In the genomic region with DNA sequence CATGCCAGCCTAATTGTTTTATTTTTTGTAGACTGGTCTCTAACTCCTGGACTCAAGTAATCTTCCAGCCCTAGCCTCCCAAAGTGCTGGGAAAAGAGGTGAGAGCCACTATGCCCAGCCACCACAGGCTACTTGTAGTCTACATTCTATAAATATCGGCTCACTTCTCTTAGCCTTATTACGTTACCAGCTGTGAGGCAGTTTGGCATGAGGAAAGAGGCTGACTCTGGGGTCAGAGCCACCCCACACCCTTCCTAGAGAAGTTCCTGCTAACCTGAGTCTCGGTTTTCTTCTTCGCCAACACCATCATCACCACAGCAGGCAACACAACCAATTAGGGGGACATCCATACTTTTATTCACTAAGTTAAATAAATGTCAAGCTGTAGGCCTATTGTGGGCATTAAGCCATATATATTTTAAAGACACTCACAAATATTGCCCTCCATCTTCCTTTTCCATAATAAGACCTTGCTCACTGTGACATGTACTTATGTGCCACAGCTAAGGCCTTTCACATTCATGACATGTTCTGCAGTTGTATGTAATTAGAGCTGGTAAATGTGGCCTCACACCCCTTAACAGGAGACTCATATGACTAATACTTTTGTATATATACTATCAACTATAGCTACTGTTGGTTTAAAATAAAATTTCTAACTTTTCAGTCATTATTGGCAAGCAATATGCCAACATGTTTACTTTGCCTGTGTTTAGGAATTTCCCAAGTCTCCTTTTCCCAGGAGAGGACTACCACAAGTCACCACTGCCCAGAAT, we compare ENCODE assay signal across 20 cellular contexts. TPM values are rescaled to one million over a fixed set of nuclear protein-coding genes. Genes with fewer than 3 reads are reported as not detected.
DNase-seq lines count a peak whose midpoint lies in the region; ATAC-seq and TF ChIP-seq lines count a peak whose summit lies in the region.
"Had no signal": no experiment of that assay in that cellular context is flagged by ENCODE, and none has a peak within 500 bp of the region (broad histone marks: within the 10 kb centered on the region; RNA-seq: fewer than 3 reads in every experiment).

No MANE protein-coding gene starts in this region.

- POLR2A ChIA-PET in activated CD8-positive, alpha-beta T cell treated with anti-CD3 and anti-CD28 coated beads, Interleukin-2, amount 10 ng/mL, durations not matched to agents 7 days and 5 days (lab: Charles Lee): no interaction called here
- POLR2A ChIA-PET in activated CD8-positive, alpha-beta T cell treated with anti-CD3 and anti-CD28 coated beads for 36 hours (lab: Charles Lee): interaction anchor here (1.2 kb wide), 1 partner anchor 14 kb away, joined by 3 read pairs; no protein-coding TSS in a partner anchor

- intact Hi-C loops in activated CD8-positive, alpha-beta T cell treated with anti-CD3 and anti-CD28 coated beads for 36 hours (cut with micrococcal nuclease): no loop called here
- intact Hi-C loops in dendritic cell treated with granulocyte-macrophage colony-stimulating factor and Interleukin-4, amounts not matched to agents 40 ng/mL and 50 ng/mL, for 4 days (cut with micrococcal nuclease): no loop called here

- peaks cover 24% of the 10 kb centered on the region for H3K36me3 Mint-ChIP-seq in activated CD8-positive, alpha-beta T cell treated with anti-CD3 and anti-CD28 coated beads, Interleukin-2, amount 10 ng/mL, durations not matched to agents 7 days and 5 days (ENCODE audit: low read depth)
- H3K36me3 Mint-ChIP-seq in activated CD8-positive, alpha-beta T cell treated with anti-CD3 and anti-CD28 coated beads for 36 hours (ENCODE audit: low read depth): peaks cover 20% of the 10 kb centered on the region
- H3K36me3 Mint-ChIP-seq in dendritic cell treated with granulocyte-macrophage colony-stimulating factor and Interleukin-4, amounts not matched to agents 40 ng/mL and 50 ng/mL, for 4 days (ENCODE audit: low read depth): peaks cover 44% of the 10 kb centered on the region
- H3K36me3 Mint-ChIP-seq in effector memory CD8-positive, alpha-beta T cell (ENCODE audit: insufficient read depth): peaks cover 35% of the 10 kb centered on the region

- CTCF ChIA-PET in activated CD8-positive, alpha-beta T cell treated with anti-CD3 and anti-CD28 coated beads, Interleukin-2, amount 10 ng/mL, durations not matched to agents 7 days and 5 days (lab: Charles Lee): interaction anchor here (0.8 to 3.2 kb wide), 4 partner anchors 9 to 28 kb away, joined by 3 to 13 read pairs (median 4); no protein-coding TSS in a partner anchor
- CTCF ChIA-PET in activated CD8-positive, alpha-beta T cell treated with anti-CD3 and anti-CD28 coated beads for 36 hours (lab: Charles Lee): interaction anchor here (0.8 to 6.0 kb wide), 5 partner anchors 13 to 42 kb away, joined by 3 to 37 read pairs (median 10); no protein-coding TSS in a partner anchor

- no peaks in the 10 kb centered on the region for H3K9me3 Mint-ChIP-seq in activated CD8-positive, alpha-beta T cell treated with anti-CD3 and anti-CD28 coated beads, Interleukin-2, amount 10 ng/mL, durations not matched to agents 7 days and 5 days (ENCODE audit: insufficient read depth)
- no peaks in the 10 kb centered on the region for H3K9me3 Mint-ChIP-seq in activated CD8-positive, alpha-beta T cell treated with anti-CD3 and anti-CD28 coated beads for 36 hours
- H3K9me3 Mint-ChIP-seq in dendritic cell treated with granulocyte-macrophage colony-stimulating factor and Interleukin-4, amounts not matched to agents 40 ng/mL and 50 ng/mL, for 4 days: no peaks in the 10 kb centered on the region
- H3K9me3 Mint-ChIP-seq in effector memory CD8-positive, alpha-beta T cell: no peaks in the 10 kb centered on the region
- H3K9me3 Mint-ChIP-seq: T-helper 2 cell treated with Interferon-gamma antibody and Interleukin-4, amounts not matched to agents 5 μg/mL and 100 μg/mL, for 36 hours had no signal

- H3K27ac ChIP-seq in subcutaneous abdominal adipose tissue (ENCODE audit: low read depth, low read length) (peak overlapping the region; percentile 41), foreskin keratinocyte (no peak overlapping the region)
- H3K27ac ChIP-seq: 22Rv1 had no signal

- no peak overlapping the region for H3K4me3 Mint-ChIP-seq in activated CD8-positive, alpha-beta T cell treated with anti-CD3 and anti-CD28 coated beads, Interleukin-2, amount 10 ng/mL, durations not matched to agents 7 days and 5 days
- no peak overlapping the region for H3K4me3 Mint-ChIP-seq in activated CD8-positive, alpha-beta T cell treated with anti-CD3 and anti-CD28 coated beads for 36 hours
- no peak overlapping the region for H3K4me3 Mint-ChIP-seq in dendritic cell treated with granulocyte-macrophage colony-stimulating factor and Interleukin-4, amounts not matched to agents 40 ng/mL and 50 ng/mL, for 4 days
- H3K4me3 Mint-ChIP-seq in effector memory CD8-positive, alpha-beta T cell: no peak overlapping the region
- H3K4me3 Mint-ChIP-seq: T-helper 2 cell treated with Interferon-gamma antibody and Interleukin-4, amounts not matched to agents 5 μg/mL and 100 μg/mL, for 36 hours had no signal

- no peak overlapping the region for H3K27ac Mint-ChIP-seq in activated CD8-positive, alpha-beta T cell treated with anti-CD3 and anti-CD28 coated beads, Interleukin-2, amount 10 ng/mL, durations not matched to agents 7 days and 5 days
- no peak overlapping the region for H3K27ac Mint-ChIP-seq in activated CD8-positive, alpha-beta T cell treated with anti-CD3 and anti-CD28 coated beads for 36 hours
- peak overlapping the region; percentile 70 for H3K27ac Mint-ChIP-seq in dendritic cell treated with granulocyte-macrophage colony-stimulating factor and Interleukin-4, amounts not matched to agents 40 ng/mL and 50 ng/mL, for 4 days
- H3K27ac Mint-ChIP-seq in effector memory CD8-positive, alpha-beta T cell: peak overlapping the region in 1 of 2 donors; percentile 3
- H3K27ac Mint-ChIP-seq: T-helper 2 cell treated with Interferon-gamma antibody and Interleukin-4, amounts not matched to agents 5 μg/mL and 100 μg/mL, for 36 hours had no signal

- H3K9me3 ChIP-seq in subcutaneous abdominal adipose tissue (ENCODE audit: control insufficient read depth in 5 of 5, low read length in 5 of 5): no peaks in the 10 kb centered on the region
- H3K9me3 ChIP-seq: tibial nerve had no signal

- no peak overlapping the region for H3K4me3 ChIP-seq in subcutaneous abdominal adipose tissue (ENCODE audit: low read depth in 1 of 5, low read length in 5 of 5)
- H3K4me3 ChIP-seq: smooth muscle cell, tibial nerve had no signal

- peak overlapping the region in 1 of 5 donors; percentile 26 for H3K9ac ChIP-seq in subcutaneous abdominal adipose tissue (ENCODE audit: low read length in 5 of 5)

- H3K27me3 Mint-ChIP-seq in activated CD8-positive, alpha-beta T cell treated with anti-CD3 and anti-CD28 coated beads, Interleukin-2, amount 10 ng/mL, durations not matched to agents 7 days and 5 days (ENCODE audit: low read depth): no peaks in the 10 kb centered on the region
- no peaks in the 10 kb centered on the region for H3K27me3 Mint-ChIP-seq in activated CD8-positive, alpha-beta T cell treated with anti-CD3 and anti-CD28 coated beads for 36 hours
- no peaks in the 10 kb centered on the region for H3K27me3 Mint-ChIP-seq in dendritic cell treated with granulocyte-macrophage colony-stimulating factor and Interleukin-4, amounts not matched to agents 40 ng/mL and 50 ng/mL, for 4 days
- H3K27me3 Mint-ChIP-seq in effector memory CD8-positive, alpha-beta T cell: no peaks in the 10 kb centered on the region

- H3K27me3 ChIP-seq in subcutaneous abdominal adipose tissue (ENCODE audit: control insufficient read depth in 5 of 5, insufficient read depth in 4 of 5, low read length in 5 of 5): no peaks in the 10 kb centered on the region
- no peaks in the 10 kb centered on the region for H3K27me3 ChIP-seq in foreskin keratinocyte
- H3K27me3 ChIP-seq: tibial nerve had no signal

- H3K4me1 ChIP-seq in subcutaneous abdominal adipose tissue (ENCODE audit: control insufficient read depth in 5 of 5, insufficient read depth in 5 of 5, low read length in 5 of 5) (peaks cover 6 to 38% (median 35%) of the 10 kb centered on the region in 5 donors), foreskin keratinocyte (peaks cover 11% of the 10 kb centered on the region)

- peaks cover 16% of the 10 kb centered on the region for H3K4me1 Mint-ChIP-seq in activated CD8-positive, alpha-beta T cell treated with anti-CD3 and anti-CD28 coated beads, Interleukin-2, amount 10 ng/mL, durations not matched to agents 7 days and 5 days (ENCODE audit: low read depth)
- H3K4me1 Mint-ChIP-seq in activated CD8-positive, alpha-beta T cell treated with anti-CD3 and anti-CD28 coated beads for 36 hours (ENCODE audit: low read depth): peaks cover 29% of the 10 kb centered on the region
- H3K4me1 Mint-ChIP-seq in dendritic cell treated with granulocyte-macrophage colony-stimulating factor and Interleukin-4, amounts not matched to agents 40 ng/mL and 50 ng/mL, for 4 days (ENCODE audit: low read depth): peaks cover 45% of the 10 kb centered on the region
- H3K4me1 Mint-ChIP-seq in effector memory CD8-positive, alpha-beta T cell (ENCODE audit: low read depth in 2 of 2): peaks cover 11 to 22% of the 10 kb centered on the region in 2 donors

- ATAC-seq in activated CD8-positive, alpha-beta T cell treated with anti-CD3 and anti-CD28 coated beads, Interleukin-2, amount 10 ng/mL, durations not matched to agents 7 days and 5 days: no peak
- no peak for ATAC-seq in activated CD8-positive, alpha-beta T cell treated with anti-CD3 and anti-CD28 coated beads for 36 hours
- ATAC-seq in left lobe of liver (no peak), foreskin keratinocyte (no peak)
- ATAC-seq in effector memory CD8-positive, alpha-beta T cell (replicated peaks): no peak
- ATAC-seq: activated CD4-positive, CD25-positive, alpha-beta regulatory T cell treated with anti-CD3 and anti-CD28 coated beads, Interleukin-2, amount 50 U/mL, for 24 hours had no signal

- peaks cover 16 to 31% (median 25%) of the 10 kb centered on the region in 5 donors for H3K36me3 ChIP-seq in subcutaneous abdominal adipose tissue (ENCODE audit: control insufficient read depth in 5 of 5, insufficient read depth in 5 of 5, low read length in 5 of 5)

- no peak for TF ChIP-seq CTCF in activated CD8-positive, alpha-beta T cell treated with anti-CD3 and anti-CD28 coated beads for 36 hours (IDR thresholded peaks at IDR 0.05)
- no peak for TF ChIP-seq CTCF in foreskin keratinocyte (conservative IDR thresholded peaks at IDR 0.05)

- DNase-seq in activated CD8-positive, alpha-beta T cell treated with anti-CD3 and anti-CD28 coated beads, Interleukin-2, amount 10 ng/mL, durations not matched to agents 7 days and 5 days: peak; percentile 9
- DNase-seq in activated CD8-positive, alpha-beta T cell treated with anti-CD3 and anti-CD28 coated beads for 36 hours: no peak
- DNase-seq in left lobe of liver (ENCODE audit: low spot score): peak; percentile 16
- no peak for DNase-seq in effector memory CD8-positive, alpha-beta T cell
- DNase-seq in putamen (ENCODE audit: low spot score): no peak
- no peak for DNase-seq in foreskin keratinocyte
- DNase-seq: activated CD8-positive, alpha-beta memory T cell treated with anti-CD3 and anti-CD28 coated beads, Interleukin-2, amount 50 U/mL, for 4 hours; activated naive CD4-positive, alpha-beta T cell; midbrain; NCI-H1930; NCI-H446 treated with DMSO at 0.1 percent for 48 hours; NK-92 treated with Interleukin-12 subunit alpha and Interleukin-12 subunit beta, amount 100 ng/mL, for 24 hours; SIG-M5 had no signal

RNA-seq across cellular contexts. Expression of a gene that starts 5.7 kb away (rescaled TPM):
- total RNA-seq in activated CD8-positive, alpha-beta T cell treated with anti-CD3 and anti-CD28 coated beads, Interleukin-2, amount 10 ng/mL, durations not matched to agents 7 days and 5 days: 10 to 100 TPM; 19.0 to 19.7 TPM
- total RNA-seq in activated CD8-positive, alpha-beta T cell treated with anti-CD3 and anti-CD28 coated beads for 36 hours: 10 to 100 TPM; 18.9 to 21.2 TPM
- 38.8 TPM for total RNA-seq in left lobe of liver
- total RNA-seq in foreskin keratinocyte: 23.0 and 25.3 TPM in 2 replicates
- 6.5 and 9.0 TPM in 2 replicates for polyA plus RNA-seq in foreskin keratinocyte

RNA-seq across cellular contexts. Expression of a gene that starts 52.3 kb away (rescaled TPM):
- 10 to 100 TPM; 22.0 to 23.1 TPM for total RNA-seq in activated CD8-positive, alpha-beta T cell treated with anti-CD3 and anti-CD28 coated beads, Interleukin-2, amount 10 ng/mL, durations not matched to agents 7 days and 5 days
- 10 to 100 TPM; 19.9 to 22.1 TPM for total RNA-seq in activated CD8-positive, alpha-beta T cell treated with anti-CD3 and anti-CD28 coated beads for 36 hours
- total RNA-seq in left lobe of liver: 28.3 TPM
- 21.7 and 25.7 TPM in 2 replicates for total RNA-seq in foreskin keratinocyte
- polyA plus RNA-seq in foreskin keratinocyte: 11.6 and 12.1 TPM in 2 replicates

Comparison
In these comparisons a context has a peak if more than half of its experiments do, and no peak if none do; other contexts are left out.
1. DNase-seq: peak in activated CD8-positive, alpha-beta T cell treated with anti-CD3 and anti-CD28 coated beads, Interleukin-2, amount 10 ng/mL, durations not matched to agents 7 days and 5 days (single experiment) and left lobe of liver (single experiment); none in activated CD8-positive, alpha-beta T cell treated with anti-CD3 and anti-CD28 coated beads for 36 hours (single experiment), effector memory CD8-positive, alpha-beta T cell (0 of 3), putamen (single experiment) and foreskin keratinocyte (0 of 2).